Comparison of ENCODE assay signal across 8 cellular contexts in genomic region chr2:102064679-102065674, GRCh38.
DNase-seq lines count a peak whose midpoint lies in the region; ATAC-seq and TF ChIP-seq lines count a peak whose summit lies in the region.

No MANE protein-coding gene starts in this region.

- no peak for TF ChIP-seq CTCF in CD14-positive monocyte (IDR thresholded peaks at IDR 0.05)
- no peak for TF ChIP-seq CTCF in SK-N-SH (IDR thresholded peaks at IDR 0.05)
- TF ChIP-seq CTCF in foreskin fibroblast (IDR thresholded peaks at IDR 0.05; ENCODE audit: low read depth, low read length) = no peak
- no peak for TF ChIP-seq CTCF in psoas muscle (IDR thresholded peaks at IDR 0.05)

- peak overlapping the region; percentile 68 for H3K9ac ChIP-seq in SK-N-SH

- H3K27me3 ChIP-seq in SK-N-SH (ENCODE audit: insufficient read depth) (no peaks in the 10 kb centered on the region), psoas muscle (ENCODE audit: insufficient read depth in 3 of 3, low read length in 2 of 3) (no peaks in the 10 kb centered on the region)

- ATAC-seq in psoas muscle (peak; percentile 39 to 52 (median 46)), HG03442 (IDR thresholded peaks at IDR 0.05; ENCODE audit: unreplicated experiment) (no peak)

- H3F3A ChIP-seq in SK-N-SH (replicated peaks; ENCODE audit: insufficient read depth) = peaks cover 38% of the 10 kb centered on the region

- CTCF ChIA-PET in SK-N-SH (lab: Yijun Ruan, JAX) = interaction anchor here (0.9 to 2.3 kb wide), 4 partner anchors 10 to 176 kb away, joined by 3 to 10 read pairs (median 4); no protein-coding TSS in a partner anchor

- no peaks in the 10 kb centered on the region for H3K9me2 ChIP-seq in SK-N-SH

- WGBS in SK-N-SH (ENCODE audit: low lambda C conversion rate) = 69% methylated on average over 16 of the region's 17 CpGs
- WGBS in psoas muscle, 3 donors = 62 to 74% (median 64%) methylated on average over 17 of the region's 17 CpGs

- H3K4me1 ChIP-seq in SK-N-SH (ENCODE audit: control insufficient read depth in 1 of 2, insufficient read depth in 2 of 2, low read depth in 1 of 2, low read length in 1 of 2) (peaks cover 32 to 37% of the 10 kb centered on the region in 2 experiments), psoas muscle (peaks cover 81% of the 10 kb centered on the region)

- intact Hi-C loops in CD14-positive monocyte (cut with micrococcal nuclease) = loop anchor here in 1 of 2 donors (2.0 to 5.0 kb wide), 3 partner anchors 14 to 38 kb away; no protein-coding TSS in a partner anchor
- intact Hi-C loops in psoas muscle (cut with DNase I) = loop anchor here (5.0 kb wide), 2 partner anchors 37 to 102 kb away; no protein-coding TSS in a partner anchor

- H3K36me3 Mint-ChIP-seq in CD14-positive monocyte = peaks cover 3 to 18% of the 10 kb centered on the region in 2 donors

- TF ChIP-seq EP300 in SK-N-SH (IDR thresholded peaks at IDR 0.05; ENCODE audit: borderline replicate concordance in 1 of 2, low read depth in 1 of 2, low read length in 1 of 2) = no peak

- peak overlapping the region; percentile 73; the same call in 1 of the 2 replicates for H2AFZ ChIP-seq in SK-N-SH (ENCODE audit: low read depth)

- peak overlapping the region; percentile 88 to 99 for H3K27ac ChIP-seq in SK-N-SH (ENCODE audit: low read depth in 2 of 2, low read length in 1 of 2)
- H3K27ac ChIP-seq in psoas muscle = peak overlapping the region; percentile 95

- peak overlapping the region; percentile 15 to 41; a peak in 2 of 4 replicates for H3K4me3 ChIP-seq in SK-N-SH (ENCODE audit: low read depth in 2 of 2, low read length in 1 of 2)
- peak overlapping the region in 1 of 2 donors; percentile 13 for H3K4me3 ChIP-seq in foreskin fibroblast (ENCODE audit: low read depth in 1 of 2, low read length in 2 of 2)
- peak overlapping the region; percentile 39 for H3K4me3 ChIP-seq in psoas muscle

- peaks cover 41% of the 10 kb centered on the region for H3K4me1 Mint-ChIP-seq in CD14-positive monocyte

- H3K79me2 ChIP-seq in SK-N-SH (ENCODE audit: insufficient read depth) = no peaks in the 10 kb centered on the region

- H3K4me2 ChIP-seq in SK-N-SH = peak overlapping the region; percentile 75

- no peaks in the 10 kb centered on the region for H3K36me3 ChIP-seq in SK-N-SH (replicated peaks in 1 of 2; ENCODE audit: control insufficient read depth in 1 of 2, insufficient read depth in 2 of 2, low read length in 1 of 2)
- no peaks in the 10 kb centered on the region for H3K36me3 ChIP-seq in psoas muscle (ENCODE audit: insufficient read depth in 1 of 2, low read depth in 1 of 2)

- DNase-seq in CD14-positive monocyte (ENCODE audit: low spot score) (no peak), SK-N-SH (peak; percentile 42), foreskin fibroblast (peak; percentile 52 to 76), psoas muscle (no peak), COLO829 (ENCODE audit: low spot score) (no peak), T-helper 2 cell (no peak)
- no peak for DNase-seq in activated CD4-positive, alpha-beta T cell treated with anti-CD3 and anti-CD28 coated beads, Interleukin-2, amount 50 U/mL, for 1 hour

- peaks cover 3 to 6% (median 4%) of the 10 kb centered on the region in 3 donors for H3K27me3 Mint-ChIP-seq in CD14-positive monocyte (ENCODE audit: low read depth in 3 of 3)

- TF ChIP-seq RAD21 in SK-N-SH (IDR thresholded peaks at IDR 0.05; ENCODE audit: low read length) = no peak

- H3K9me3 Mint-ChIP-seq in CD14-positive monocyte = peaks cover 13 to 30% (median 14%) of the 10 kb centered on the region in 7 donors

- H4K20me1 ChIP-seq in SK-N-SH (ENCODE audit: insufficient read depth) = no peaks in the 10 kb centered on the region

- POLR2A ChIA-PET in SK-N-SH (lab: Yijun Ruan, JAX) = interaction anchor here (1.3 kb wide), 1 partner anchor 14 kb away, joined by 4 read pairs; no protein-coding TSS in a partner anchor

- H3K27ac Mint-ChIP-seq in CD14-positive monocyte = peak overlapping the region; percentile 93 to 99 (median 98)

- no peaks in the 10 kb centered on the region for H3K9me3 ChIP-seq in SK-N-SH
- peaks cover 3% of the 10 kb centered on the region for H3K9me3 ChIP-seq in psoas muscle

- no peak overlapping the region for H3K4me3 Mint-ChIP-seq in CD14-positive monocyte

TF ChIP-seq in SK-N-SH, 30 proteins besides CTCF, POLR2A, EP300 and RAD21:
- TF ChIP-seq SMC3 (IDR thresholded peaks at IDR 0.05; ENCODE audit: low read depth, low read length) (no peak), TEAD4 (IDR thresholded peaks at IDR 0.05; ENCODE audit: borderline replicate concordance, insufficient read depth) (no peak; the same call in 1 of the 2 replicates), TCF12 (IDR thresholded peaks at IDR 0.05) (no peak), NRF1 (IDR thresholded peaks at IDR 0.05; ENCODE audit: low read depth, low read length) (no peak), POLR2AphosphoS5 (IDR thresholded peaks at IDR 0.05; ENCODE audit: low read depth, low read length) (no peak), IRF3 (IDR thresholded peaks at IDR 0.05; ENCODE audit: low read depth, low read length) (no peak), FOXM1 (IDR thresholded peaks at IDR 0.05; ENCODE audit: low read depth) (peak; percentile 22; the same call in 1 of the 2 replicates)

Comparison
In these comparisons a context has a peak if more than half of its experiments do, and no peak if none do; other contexts are left out.
1. DNase-seq: peak in SK-N-SH (single experiment) and foreskin fibroblast (2 of 2); none in CD14-positive monocyte (single experiment), psoas muscle (0 of 2), COLO829 (single experiment), T-helper 2 cell (0 of 5) and activated CD4-positive, alpha-beta T cell treated with anti-CD3 and anti-CD28 coated beads, Interleukin-2, amount 50 U/mL, for 1 hour (single experiment).